ENCODE assay signal across 18 cellular contexts in the genomic region with DNA sequence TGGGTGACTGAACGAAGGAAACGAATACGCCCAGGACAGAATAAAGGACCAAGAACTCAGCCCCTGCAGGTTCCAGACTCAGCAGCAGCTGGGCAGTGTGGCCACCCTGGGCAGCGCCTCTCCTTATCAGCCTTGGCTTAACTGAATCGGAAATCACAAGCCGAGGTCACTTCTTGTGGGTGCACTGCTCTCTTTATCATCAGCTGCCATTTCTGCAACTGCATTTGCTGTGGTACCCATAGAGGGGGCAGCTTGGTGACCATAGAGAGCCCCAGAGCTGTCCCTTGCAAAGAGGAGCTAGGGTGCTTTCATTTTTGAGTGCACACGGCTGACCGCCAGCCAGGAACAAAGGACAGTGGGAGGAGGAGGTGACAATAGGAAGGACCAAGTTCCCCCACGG. TPM values are rescaled to one million over a fixed set of nuclear protein-coding genes. Genes with fewer than 3 reads are reported as not detected.
A peak's percentile ranks its signal among the peaks of the same experiment; 100 is the strongest.
DNase-seq lines count a peak whose midpoint lies in the region; ATAC-seq and TF ChIP-seq lines count a peak whose summit lies in the region.
"Had no signal": no experiment of that assay in that cellular context is flagged by ENCODE, and none has a peak within 500 bp of the region (broad histone marks: within the 10 kb centered on the region; RNA-seq: fewer than 3 reads in every experiment).

No MANE protein-coding gene starts in this region.

- DNase-seq in cardiac septum (ENCODE audit: low spot score), result peak; percentile 36
- DNase-seq in left ventricle myocardium superior, result no peak
- no peak for DNase-seq in T-helper 17 cell
- DNase-seq in islet precursor cell, result peak; percentile 32
- DNase-seq in T-cell, result no peak
- no peak for DNase-seq in BE2C
- no peak for DNase-seq in amniotic stem cell (lab: John Stamatoyannopoulos, UW)
- DNase-seq: Caco-2, EL, Kasumi-1, MM.1S, NCI-H1105, NCI-H1694, NCI-H2227 treated with DMSO at 0.1 percent for 48 hours, NCI-H524 had no signal

- no peaks in the 10 kb centered on the region for H3K4me1 ChIP-seq in BE2C
- H3K4me1 ChIP-seq: HAP-1 had no signal

- POLR2A ChIA-PET in T-cell (lab: Charles Lee), result no interaction called here

- H3K9me3 ChIP-seq in T-helper 17 cell (ENCODE audit: control insufficient read depth, low read length, poor library complexity, severe bottlenecking) (no peaks in the 10 kb centered on the region), BE2C (no peaks in the 10 kb centered on the region)
- H3K9me3 ChIP-seq: Caco-2, HAP-1 had no signal

- ATAC-seq in left ventricle myocardium superior (no peak), T-helper 17 cell (no peak), T-cell (replicated peaks in 1 of 4) (no peak)

- H3K27ac Mint-ChIP-seq in T-helper 17 cell (peak overlapping the region; percentile 59), T-cell (no peak overlapping the region)

- CTCF ChIA-PET in T-cell (lab: Charles Lee), result interaction anchor here in 1 of 2 donors (0.6 kb wide), 1 partner anchor 650 kb away, joined by 6 read pairs; no protein-coding TSS in a partner anchor

- H3K36me3 ChIP-seq in BE2C, result no peaks in the 10 kb centered on the region
- H3K36me3 ChIP-seq: HAP-1 had no signal

- intact Hi-C loops in cardiac septum (cut with DNase I) (no loop called here), left ventricle myocardium superior (cut with micrococcal nuclease) (no loop called here)

- no peak overlapping the region for H3K4me3 ChIP-seq in BE2C (ENCODE audit: low read depth, low read length)
- H3K4me3 ChIP-seq: HAP-1 had no signal

- H3K4me1 Mint-ChIP-seq in T-helper 17 cell, result peaks cover 24% of the 10 kb centered on the region
- peaks cover 23 to 39% (median 38%) of the 10 kb centered on the region in 3 donors for H3K4me1 Mint-ChIP-seq in T-cell

- H3K36me3 Mint-ChIP-seq in T-helper 17 cell (ENCODE audit: low read depth) (no peaks in the 10 kb centered on the region), T-cell (no peaks in the 10 kb centered on the region)
- H3K36me3 Mint-ChIP-seq: IgD-negative memory B cell had no signal

- H3K27me3 Mint-ChIP-seq in T-helper 17 cell, result no peaks in the 10 kb centered on the region
- no peaks in the 10 kb centered on the region for H3K27me3 Mint-ChIP-seq in T-cell
- H3K27me3 Mint-ChIP-seq: IgD-negative memory B cell had no signal

- H3K9me3 Mint-ChIP-seq in T-cell, result no peaks in the 10 kb centered on the region
- H3K9me3 Mint-ChIP-seq: CD14-positive monocyte had no signal

- no peak overlapping the region for H3K4me3 Mint-ChIP-seq in T-helper 17 cell
- H3K4me3 Mint-ChIP-seq in T-cell, result no peak overlapping the region
- H3K4me3 Mint-ChIP-seq: CD14-positive monocyte had no signal

- no peak for TF ChIP-seq CTCF in BE2C (IDR thresholded peaks at IDR 0.05; ENCODE audit: low read depth, low read length)

- 0 out of 2 replicates have a peak, but pooled peaks cover 3% of the 10 kb centered on the region for H3K27me3 ChIP-seq in BE2C

RNA-seq across cellular contexts. Expression of gene PIK3R6, which starts 1.9 kb away (rescaled TPM):
- 1.00 TPM for total RNA-seq in cardiac septum
- 1.4 TPM for total RNA-seq in left ventricle myocardium superior
- total RNA-seq in T-helper 17 cell, result under 1 TPM; 0.67 to 0.83 TPM
- total RNA-seq in T-cell, result 1 to 10 TPM in 2 of 5 donors, under 1 TPM in 3; 0.53 to 1.4 (median 0.72) TPM
- polyA plus RNA-seq in BE2C (2012; ENCODE audit: insufficient read depth, insufficient read length, low read depth), result not detected
- total RNA-seq: Caco-2 had no signal

Comparison
In these comparisons a context has a peak if more than half of its experiments do, and no peak if none do; other contexts are left out.
1. DNase-seq: peak in cardiac septum (single experiment) and islet precursor cell (single experiment); none in left ventricle myocardium superior (single experiment), T-helper 17 cell (0 of 3), T-cell (0 of 34), BE2C (single experiment) and amniotic stem cell (single experiment).